27 cellular contexts compared by ENCODE assay signal in genomic region chr12:8519208-8519607, GRCh38. TPM values are rescaled to one million over a fixed set of nuclear protein-coding genes. Genes with fewer than 3 reads are reported as not detected.
"Had no signal": no experiment of that assay in that cellular context is flagged by ENCODE, and none has a peak within 500 bp of the region (broad histone marks: within the 10 kb centered on the region; RNA-seq: fewer than 3 reads in every experiment).

No MANE protein-coding gene starts in this region.

- H3K9me3 ChIP-seq: thoracic aorta had no signal

- H3K36me3 ChIP-seq: left ventricle myocardium inferior, thoracic aorta had no signal

- H3K27me3 Mint-ChIP-seq: progenitor cell of endocrine pancreas had no signal

- DNase-seq: activated B cell treated with CpG ODN at 0.5 μM for 24 hours; activated CD4-positive, alpha-beta T cell treated with anti-CD3 and anti-CD28 coated beads for 4 hours; activated CD4-positive, alpha-beta T cell treated with anti-CD3 and anti-CD28 coated beads, Interleukin-2, amount 50 U/mL, for 48 hours; activated CD8-positive, alpha-beta memory T cell treated with anti-CD3 and anti-CD28 coated beads, Interleukin-2, amount 50 U/mL, for 48 hours; activated naive CD4-positive, alpha-beta T cell treated with Interleukin-2 at 50 U/mL for 16 hours; activated naive CD8-positive, alpha-beta T cell treated with anti-CD3 and anti-CD28 coated beads for 36 hours; activated T-cell treated with anti-CD3 and anti-CD28 coated beads, Interleukin-2, amount 50 U/mL, for 4 hours; central memory CD4-positive, alpha-beta T cell; effector memory CD4-positive, alpha-beta T cell; foreskin melanocyte; glutamatergic neuron; hippocampal formation; left ventricle myocardium inferior; mammary epithelial cell; midbrain; natural killer cell; retina; stimulated activated CD4-positive, alpha-beta T cell treated with anti-CD3 and anti-CD28 coated beads, Interleukin-4, amount 100 ng/mL, for 1 hour; stimulated activated naive CD4-positive, alpha-beta T cell; T1000 had no signal

- H3K36me3 Mint-ChIP-seq: natural killer cell, type B pancreatic cell had no signal

- H3K4me1 Mint-ChIP-seq: activated B cell treated with CpG ODN at 0.5 μM for 24 hours; activated naive CD8-positive, alpha-beta T cell treated with anti-CD3 and anti-CD28 coated beads for 36 hours; natural killer cell had no signal

- H3K27ac Mint-ChIP-seq: activated B cell treated with CpG ODN at 0.5 μM for 24 hours; activated naive CD8-positive, alpha-beta T cell treated with anti-CD3 and anti-CD28 coated beads for 36 hours; natural killer cell; progenitor cell of endocrine pancreas; type B pancreatic cell had no signal

- H3K4me3 ChIP-seq: left ventricle myocardium inferior, thoracic aorta had no signal

- H3K4me1 ChIP-seq: left ventricle myocardium inferior had no signal

- H3K4me3 Mint-ChIP-seq: activated B cell treated with CpG ODN at 0.5 μM for 24 hours; activated naive CD8-positive, alpha-beta T cell treated with anti-CD3 and anti-CD28 coated beads for 36 hours; activated T-cell treated with anti-CD3 and anti-CD28 coated beads, Interleukin-2, amount 50 U/mL, for 4 hours; natural killer cell; type B pancreatic cell had no signal

- FAIRE-seq: astrocyte had no signal

- H3K27ac ChIP-seq: left ventricle myocardium inferior, thoracic aorta had no signal

- ATAC-seq: activated T-cell treated with anti-CD3 and anti-CD28 coated beads, Interleukin-2, amount 50 U/mL, for 4 hours; natural killer cell had no signal

- H3K9me3 Mint-ChIP-seq: activated B cell treated with CpG ODN at 0.5 μM for 24 hours; activated T-cell treated with anti-CD3 and anti-CD28 coated beads, Interleukin-2, amount 50 U/mL, for 4 hours; natural killer cell; type B pancreatic cell had no signal

RNA-seq across cellular contexts. Expression of gene CLEC4D, which starts 5.9 kb away (rescaled TPM):
- total RNA-seq: activated B cell treated with CpG ODN at 0.5 μM for 24 hours; activated CD8-positive, alpha-beta memory T cell treated with anti-CD3 and anti-CD28 coated beads for 36 hours; activated naive CD8-positive, alpha-beta T cell treated with anti-CD3 and anti-CD28 coated beads for 36 hours; activated T-cell treated with anti-CD3 and anti-CD28 coated beads, Interleukin-2, amount 50 U/mL, for 4 hours; astrocyte; dermis microvascular lymphatic vessel endothelial cell; left ventricle myocardium inferior; mammary epithelial cell; osteocyte had no signal

RNA-seq across cellular contexts. Expression of gene CLEC4E, which starts 21.5 kb away (rescaled TPM):
- total RNA-seq: activated B cell treated with CpG ODN at 0.5 μM for 24 hours; activated CD8-positive, alpha-beta memory T cell treated with anti-CD3 and anti-CD28 coated beads for 36 hours; activated naive CD8-positive, alpha-beta T cell treated with anti-CD3 and anti-CD28 coated beads for 36 hours; activated T-cell treated with anti-CD3 and anti-CD28 coated beads, Interleukin-2, amount 50 U/mL, for 4 hours; astrocyte; dermis microvascular lymphatic vessel endothelial cell; mammary epithelial cell; osteocyte; progenitor cell of endocrine pancreas had no signal
